Comparison of ENCODE assay signal across 31 cellular contexts in genomic region chr15:95584088-95584487, GRCh38.
"Had no signal": no experiment of that assay in that cellular context is flagged by ENCODE, and none has a peak within 500 bp of the region (broad histone marks: within the 10 kb centered on the region; RNA-seq: fewer than 3 reads in every experiment).

No MANE protein-coding gene starts in this region.

- H3K9me3 ChIP-seq: adrenal gland, body of pancreas, colonic mucosa, esophagus muscularis mucosa, gastrocnemius medialis, heart left ventricle had no signal

- H3K4me1 ChIP-seq: adrenal gland, body of pancreas, colonic mucosa, esophagus muscularis mucosa, foreskin keratinocyte, gastrocnemius medialis, heart left ventricle had no signal

- H3K36me3 ChIP-seq: adrenal gland, cardiac muscle cell, colonic mucosa, esophagus muscularis mucosa, gastrocnemius medialis, heart left ventricle had no signal

- DNase-seq: activated CD4-positive, alpha-beta memory T cell treated with anti-CD3 and anti-CD28 coated beads for 36 hours; activated CD4-positive, alpha-beta T cell treated with anti-CD3 and anti-CD28 coated beads for 36 hours; activated CD4-positive, alpha-beta T cell treated with anti-CD3 and anti-CD28 coated beads, Interleukin-2, amount 10 ng/mL, durations not matched to agents 24 days and 14 days; activated CD4-positive, CD25-positive, alpha-beta regulatory T cell; activated CD4-positive, CD25-positive, alpha-beta regulatory T cell treated with anti-CD3 and anti-CD28 coated beads, Interleukin-2, amount 50 U/mL, for 72 hours; activated CD8-positive, alpha-beta memory T cell treated with anti-CD3 and anti-CD28 coated beads, Interleukin-2, amount 10 ng/mL, durations not matched to agents 7 days and 5 days; activated CD8-positive, alpha-beta memory T cell treated with anti-CD3 and anti-CD28 coated beads, Interleukin-2, amount 50 U/mL, for 4 hours; activated CD8-positive, alpha-beta T cell treated with anti-CD3 and anti-CD28 coated beads, Interleukin-2, amount 10 ng/mL, durations not matched to agents 7 days and 5 days; activated effector memory CD4-positive, alpha-beta T cell treated with anti-CD3 and anti-CD28 coated beads, Interleukin-2, amount 50 U/mL, for 16 hours; activated naive CD4-positive, alpha-beta T cell treated with anti-CD3 and anti-CD28 coated beads for 36 hours; activated naive CD8-positive, alpha-beta T cell treated with anti-CD3 and anti-CD28 coated beads for 36 hours; activated naive CD8-positive, alpha-beta T cell treated with anti-CD3 and anti-CD28 coated beads, Interleukin-2, amount 50 U/mL, for 24 hours; activated T-cell treated with anti-CD3 and anti-CD28 coated beads, Interleukin-2, amount 50 U/mL, for 1 hour; activated T-cell treated with anti-CD3 and anti-CD28 coated beads, Interleukin-2, amount 50 U/mL, for 48 hours; adrenal gland; amygdala; aorta; body of pancreas; central memory CD4-positive, alpha-beta T cell; cerebellar nuclear complex; colonic mucosa; effector CD8-positive, alpha-beta T cell; erythroblast; foreskin keratinocyte; gastrocnemius medialis; glutamatergic neuron; heart left ventricle; T-helper 2 cell had no signal

- FAIRE-seq: endometrium had no signal

- H3K4me3 ChIP-seq: adrenal gland, body of pancreas, cardiac muscle cell, colonic mucosa, esophagus muscularis mucosa, gastrocnemius medialis, heart left ventricle had no signal

- H3K27ac ChIP-seq: adrenal gland, body of pancreas, cardiac muscle cell, colonic mucosa, esophagus muscularis mucosa, foreskin keratinocyte, gastrocnemius medialis, heart left ventricle had no signal

- H3K27me3 ChIP-seq: adrenal gland, body of pancreas, cardiac muscle cell, colonic mucosa, esophagus muscularis mucosa, foreskin keratinocyte, gastrocnemius medialis, heart left ventricle had no signal
